In the genomic region with DNA sequence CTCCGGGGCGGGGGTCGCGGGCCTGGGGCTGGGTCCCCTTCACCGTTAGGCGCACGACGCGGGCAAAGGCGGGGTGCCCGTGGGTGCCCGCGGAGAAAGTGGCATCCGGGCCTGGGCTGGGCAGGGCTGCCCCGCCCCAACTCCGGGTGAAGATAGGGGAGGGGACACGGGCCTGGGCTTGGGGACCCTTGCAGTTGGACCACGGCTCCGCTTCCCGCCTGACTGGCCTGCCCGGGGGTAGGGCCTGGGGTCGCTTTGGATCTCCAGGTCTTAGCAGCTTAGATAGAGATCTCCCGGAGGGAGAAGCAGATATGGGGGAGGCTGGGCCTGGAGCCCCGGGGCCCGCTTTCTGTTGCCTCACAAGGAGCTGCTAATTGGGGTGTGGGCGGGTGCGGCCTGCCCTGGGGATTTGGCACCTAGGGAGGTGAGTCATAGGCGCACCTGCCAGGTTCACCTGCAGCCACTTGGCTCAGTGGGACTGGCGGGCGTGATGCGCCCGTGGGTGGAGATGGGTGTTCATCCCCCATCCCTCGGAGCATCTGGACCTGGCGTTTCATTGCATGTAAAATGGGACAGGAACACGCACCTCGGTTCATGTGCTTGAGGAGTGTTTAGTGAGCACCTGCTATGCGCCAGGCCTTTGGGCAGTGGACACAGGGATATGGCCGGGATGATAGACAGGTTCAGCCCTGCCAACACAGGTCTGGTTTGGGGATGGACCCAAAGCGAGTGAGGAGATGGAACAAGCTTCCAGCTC, we compare ENCODE assay signal across 8 cellular contexts. TPM values are rescaled to one million over a fixed set of nuclear protein-coding genes. Genes with fewer than 3 reads are reported as not detected.
A peak's percentile ranks its signal among the peaks of the same experiment; 100 is the strongest.
DNase-seq lines count a peak whose midpoint lies in the region; ATAC-seq and TF ChIP-seq lines count a peak whose summit lies in the region.

No MANE protein-coding gene starts in this region.

- H3K9ac ChIP-seq in HUES64 (ENCODE audit: low read depth, low read length): peak overlapping the region; percentile 81
- H3K9ac ChIP-seq in trophoblast cell (ENCODE audit: low read length): peak overlapping the region; percentile 75

- ATAC-seq in HG02623 (IDR thresholded peaks at IDR 0.05; ENCODE audit: unreplicated experiment): no peak

- H3K4ac ChIP-seq in trophoblast cell (ENCODE audit: low read depth, low read length): peak overlapping the region; percentile 85

- H2AK5ac ChIP-seq in trophoblast cell (ENCODE audit: low read length): peak overlapping the region; percentile 71

- H3K4me2 ChIP-seq in trophoblast cell (ENCODE audit: low read length): peak overlapping the region; percentile 77

- no peak overlapping the region for H4K12ac ChIP-seq in trophoblast cell (ENCODE audit: low read depth, low read length)

- intact Hi-C loops in esophagus squamous epithelium (cut with DNase I): no loop called here

- no peaks in the 10 kb centered on the region for H3K27me3 ChIP-seq in HUES64 (ENCODE audit: insufficient read depth, low read length)
- peaks cover 0 to 11% (median 0%) of the 10 kb centered on the region in 4 donors for H3K27me3 ChIP-seq in esophagus squamous epithelium
- no peaks in the 10 kb centered on the region for H3K27me3 ChIP-seq in trophoblast cell (ENCODE audit: insufficient read depth, low read length)

- H3K79me2 ChIP-seq in trophoblast cell (ENCODE audit: control insufficient read depth, insufficient read depth, low read length, poor library complexity): peaks cover 9% of the 10 kb centered on the region

- H3K23ac ChIP-seq in trophoblast cell (ENCODE audit: low read length): no peak overlapping the region

- H3K9me3 ChIP-seq in HUES64 (ENCODE audit: insufficient read depth, low read depth, low read length): no peaks in the 10 kb centered on the region
- H3K9me3 ChIP-seq in esophagus squamous epithelium: no peaks in the 10 kb centered on the region
- H3K9me3 ChIP-seq in trophoblast cell (ENCODE audit: insufficient read depth, low read depth, low read length): no peaks in the 10 kb centered on the region

- H3K18ac ChIP-seq in trophoblast cell (ENCODE audit: low read length): peak overlapping the region; percentile 81

- H3K4me1 ChIP-seq in HUES64 (ENCODE audit: insufficient read depth, low read length) (peaks cover 10% of the 10 kb centered on the region; the same call in 1 of the 2 replicates), esophagus squamous epithelium (peaks cover 23 to 62% (median 41%) of the 10 kb centered on the region in 3 donors), trophoblast cell (ENCODE audit: control insufficient read depth in 1 of 2, insufficient read depth in 2 of 2, low read length in 2 of 2) (peaks cover 13 to 14% of the 10 kb centered on the region in 2 experiments)

- H2BK12ac ChIP-seq in trophoblast cell (ENCODE audit: low read length): no peak overlapping the region

- H3K27ac ChIP-seq in HUES64 (ENCODE audit: low read depth, low read length): 0 out of 2 replicates have a peak overlapping the region, but pooled peaks have one; percentile 8
- H3K27ac ChIP-seq in esophagus squamous epithelium: peak overlapping the region; percentile 76 to 90 (median 85)
- H3K27ac ChIP-seq in trophoblast cell (ENCODE audit: low read depth, low read length): no peak overlapping the region

- H4K8ac ChIP-seq in trophoblast cell (ENCODE audit: low read depth, low read length): peak overlapping the region; percentile 46

- no peak overlapping the region for H2BK5ac ChIP-seq in trophoblast cell (ENCODE audit: low read depth, low read length, poor library complexity)

- DNase-seq in NCI-H2029 (lab: John Stamatoyannopoulos, UW): peak; percentile 51
- DNase-seq in NCI-H2029 treated with DMSO at 0.1 percent for 48 hours (lab: John Stamatoyannopoulos, UW): no peak
- peak; percentile 67 for DNase-seq in activated CD8-positive, alpha-beta memory T cell treated with anti-CD3 and anti-CD28 coated beads, Interleukin-2, amount 50 U/mL, for 4 hours
- DNase-seq in esophagus squamous epithelium (lab: John Stamatoyannopoulos, UW): no peak
- DNase-seq in trophoblast cell: peak in 1 of 2 donors; percentile 32
- DNase-seq in SW 1271 (lab: John Stamatoyannopoulos, UW): no peak

- H3K14ac ChIP-seq in trophoblast cell (ENCODE audit: low read length): peak overlapping the region; percentile 22

- H2AFZ ChIP-seq in trophoblast cell (ENCODE audit: insufficient read depth, low read length, poor library complexity): no peak overlapping the region

- H3K79me1 ChIP-seq in trophoblast cell (ENCODE audit: low read length): peaks cover 3% of the 10 kb centered on the region

- H3K36me3 ChIP-seq in HUES64 (ENCODE audit: insufficient read depth, low read length) (peaks cover 30% of the 10 kb centered on the region), esophagus squamous epithelium (peaks cover 0 to 23% (median under 1%) of the 10 kb centered on the region in 3 donors), trophoblast cell (ENCODE audit: control insufficient read depth in 1 of 2, insufficient read depth in 2 of 2, low read length in 2 of 2) (peaks cover 13 to 16% of the 10 kb centered on the region in 2 experiments)

- no peak overlapping the region for H2BK120ac ChIP-seq in trophoblast cell (ENCODE audit: insufficient read depth, low read length, poor library complexity)

- TF ChIP-seq CTCF in esophagus squamous epithelium (IDR thresholded peaks at IDR 0.05): no peak

- peak overlapping the region; percentile 63 for H4K91ac ChIP-seq in trophoblast cell (ENCODE audit: low read depth, low read length)

- 9% methylated on average over 39 of the region's 39 CpGs for WGBS in HUES64
- 6 to 27% methylated on average over 3 of the region's 39 CpGs for WGBS in esophagus squamous epithelium, 2 donors
- no CpG with 5 or more reads among the region's 39 CpGs for WGBS in trophoblast cell (ENCODE audit: extremely low coverage, insufficient coverage, insufficient read length)

- TF ChIP-seq POLR2A in esophagus squamous epithelium (IDR thresholded peaks at IDR 0.05): no peak

- H3K4me3 ChIP-seq in HUES64 (ENCODE audit: low read length) (peak overlapping the region; percentile 95), esophagus squamous epithelium (peak overlapping the region; percentile 65 to 96 (median 80)), trophoblast cell (ENCODE audit: low read depth, low read length) (peak overlapping the region; percentile 92)

RNA-seq across cellular contexts. Expression of a gene that starts 0.6 kb away (rescaled TPM):
- polyA plus RNA-seq in HUES64 (2013, experiment 1 of 2): 35.1 TPM
- 38.5 TPM for polyA plus RNA-seq in HUES64 (2013, experiment 2 of 2)
- 10 to 100 TPM in 3 of 4 donors, 1 to 10 TPM in 1; 4.8 to 16.3 (median 11.4) TPM for total RNA-seq in esophagus squamous epithelium
- 41.8 and 44.0 TPM in 2 replicates for polyA plus RNA-seq in trophoblast cell (2013)

RNA-seq across cellular contexts. Expression of a gene that starts 31.4 kb away (rescaled TPM):
- 13.0 TPM for polyA plus RNA-seq in HUES64 (2013, experiment 1 of 2)
- 14.7 TPM for polyA plus RNA-seq in HUES64 (2013, experiment 2 of 2)
- 1 to 10 TPM in 3 of 4 donors, under 1 TPM in 1; 0.76 to 3.5 (median 2.6) TPM for total RNA-seq in esophagus squamous epithelium
- 0.88 and 0.90 TPM in 2 replicates for polyA plus RNA-seq in trophoblast cell (2013)

RNA-seq across cellular contexts. Expression of a gene that starts 31.8 kb away (rescaled TPM):
- 14.9 TPM for polyA plus RNA-seq in HUES64 (2013, experiment 1 of 2)
- polyA plus RNA-seq in HUES64 (2013, experiment 2 of 2): 14.0 TPM
- under 1 TPM in 2 of 4 donors, not detected in 2; 0.06 to 0.22 TPM for total RNA-seq in esophagus squamous epithelium
- polyA plus RNA-seq in trophoblast cell (2013): 0.01 and 0.03 TPM in 2 replicates

Comparison
In these comparisons a context has a peak if more than half of its experiments do, and no peak if none do; other contexts are left out.
1. DNase-seq: peak in NCI-H2029 (single experiment) and activated CD8-positive, alpha-beta memory T cell treated with anti-CD3 and anti-CD28 coated beads, Interleukin-2, amount 50 U/mL, for 4 hours (single experiment); none in NCI-H2029 treated with DMSO at 0.1 percent for 48 hours (single experiment), esophagus squamous epithelium (single experiment) and SW 1271 (0 of 2).
2. Peak in every context shown above with its lines, with median percentiles within 50 percentile points of each other: H3K4me3 ChIP-seq.